In the genomic region with DNA sequence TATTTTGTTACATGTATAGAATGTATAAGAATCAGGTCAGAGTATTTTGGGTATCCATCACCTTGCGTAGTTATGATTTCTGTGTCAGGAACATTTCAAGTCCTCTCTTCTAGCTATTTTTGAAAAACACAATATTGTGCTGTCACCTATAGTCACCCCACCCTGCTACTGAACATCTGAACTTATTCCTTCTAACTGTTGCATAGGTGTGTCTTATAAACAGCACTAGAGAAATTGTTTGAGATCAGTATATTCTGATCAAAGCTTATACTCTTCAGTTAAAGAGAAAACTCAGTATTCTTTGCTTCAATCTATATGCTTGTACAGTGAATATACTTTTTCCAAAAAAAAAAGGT, we compare ENCODE assay signal across 15 cellular contexts.
DNase-seq lines count a peak whose midpoint lies in the region; ATAC-seq, FAIRE-seq and TF ChIP-seq lines count a peak whose summit lies in the region.
"Had no signal": no experiment of that assay in that cellular context is flagged by ENCODE, and none has a peak within 500 bp of the region (broad histone marks: within the 10 kb centered on the region; RNA-seq: fewer than 3 reads in every experiment).

No MANE protein-coding gene starts in this region.

- intact Hi-C loops in IMR-90 (cut with micrococcal nuclease), result loop anchor here (5.0 kb wide), 1 partner anchor 96 kb away; the partner anchor contains the start of gene ASH1L

- H3K4ac ChIP-seq in IMR-90 (ENCODE audit: low read depth, low read length), result 0 out of 2 replicates have a peak overlapping the region, but pooled peaks have one; percentile 23

- peaks cover 12 to 54% of the 10 kb centered on the region in 2 experiments for H3K79me1 ChIP-seq in IMR-90 (ENCODE audit: low read depth in 1 of 2, low read length in 2 of 2)

- H2BK15ac ChIP-seq in IMR-90 (ENCODE audit: low read depth, low read length), result peak overlapping the region; percentile 35; the same call in 1 of the 3 replicates

- ATAC-seq in IMR-90 (ENCODE audit: low read depth), result no peak

- H4K8ac ChIP-seq in IMR-90 (ENCODE audit: low read depth in 2 of 2, low read length in 2 of 2), result no peak overlapping the region

- H2AK9ac ChIP-seq in IMR-90 (replicated peaks; ENCODE audit: low read depth, low read length, poor library complexity), result no peak overlapping the region

- peaks cover 18% of the 10 kb centered on the region for H3K4me1 Mint-ChIP-seq in nephron

- peaks cover 4% of the 10 kb centered on the region; the same call in 1 of the 2 replicates for H4K20me1 ChIP-seq in IMR-90 (ENCODE audit: insufficient read depth, low read length)

- POLR2A ChIA-PET in IMR-90 (lab: Charles Lee; ENCODE audit: unreplicated experiment), result no interaction called here

- H3K9ac ChIP-seq in IMR-90 (ENCODE audit: low read depth, low read length), result no peak overlapping the region; the same call in 1 of the 2 replicates

- H3K9me3 Mint-ChIP-seq in nephron, result peaks cover 4% of the 10 kb centered on the region

- dilution Hi-C loops in IMR-90 (cut with HindIII; ENCODE audit: low sequenced_read_pairs, unreplicated experiment), result no loop called here

- no peak overlapping the region for H2BK20ac ChIP-seq in IMR-90 (ENCODE audit: low read depth, low read length)

- no peak for TF ChIP-seq RAD21 in IMR-90 (IDR thresholded peaks at IDR 0.05; ENCODE audit: low read length)

- H3K27me3 Mint-ChIP-seq in nephron (ENCODE audit: low read depth), result no peaks in the 10 kb centered on the region

- CTCF ChIA-PET in IMR-90 (lab: Yijun Ruan, JAX), result interaction anchor here (0.8 kb wide), 1 partner anchor 29 kb away, joined by 6 read pairs; no protein-coding TSS in a partner anchor

- no peak overlapping the region for H3K23ac ChIP-seq in IMR-90 (ENCODE audit: low read depth, low read length)

- no peak for TF ChIP-seq POLR2A in IMR-90 (IDR thresholded peaks at IDR 0.05; ENCODE audit: low read depth, low read length)

- FAIRE-seq in D721Med (lab: Jason Lieb, UNC) (peak; percentile 35), HTR-8/SVneo (lab: Jason Lieb, UNC) (no peak)

- no CpG with 5 or more reads among the region's 1 CpG for WGBS in IMR-90 (ENCODE audit: extremely low coverage in 2 of 2, insufficient read length in 1 of 2), 2 experiments

- no TSS peak for BruUV-seq in IMR-90 (replicated peaks; lab: Mats Ljungman, UMichigan)

- H3K4me2 ChIP-seq in IMR-90 (ENCODE audit: low read depth, low read length), result no peak overlapping the region

- H2BK5ac ChIP-seq in IMR-90 (ENCODE audit: low read depth, low read length, poor library complexity, severe bottlenecking), result peak overlapping the region; percentile 80

- peaks cover 3% of the 10 kb centered on the region; the same call in 1 of the 2 replicates for H3K4me1 ChIP-seq in IMR-90 (ENCODE audit: control insufficient read depth, insufficient read depth, low read length)
- H3K4me1 ChIP-seq: uterus had no signal

- peak overlapping the region in 2 of 3 experiments; percentile 26 to 66 for H3K27ac Mint-ChIP-seq in nephron

- no peak overlapping the region for H3K27ac ChIP-seq in IMR-90 (ENCODE audit: insufficient read depth, low read length)

- DNase-seq in D721Med (ENCODE audit: insufficient read length, low spot score), result no peak
- no peak for DNase-seq in IMR-90
- peak; percentile 8 for DNase-seq in astrocyte of the hippocampus (ENCODE audit: low read depth, low spot score)
- no peak for DNase-seq in NCI-H2107 treated with DMSO at 0.1 percent for 48 hours (lab: John Stamatoyannopoulos, UW; ENCODE audit: unreplicated experiment)
- DNase-seq in HTR-8/SVneo (ENCODE audit: insufficient read length, low spot score), result no peak
- DNase-seq in DMS79 treated with DMSO at 0.1 percent for 48 hours (lab: John Stamatoyannopoulos, UW), result no peak
- DNase-seq: activated CD4-positive, CD25-positive, alpha-beta regulatory T cell treated with anti-CD3 and anti-CD28 coated beads, Interleukin-2, amount 50 U/mL, for 72 hours; GDM1; left cardiac atrium; NCI-H1436; NCI-H345; retina; stimulated activated CD4-positive, alpha-beta T cell treated with anti-CD3 and anti-CD28 coated beads, Interleukin-1b, Interleukin-23, amount 100 ng/mL, for 48 hours had no signal

- no peaks in the 10 kb centered on the region for H3K27me3 ChIP-seq in IMR-90 (ENCODE audit: control insufficient read depth, insufficient read depth, low read length)
- H3K27me3 ChIP-seq: uterus had no signal

- no peak overlapping the region for H2BK120ac ChIP-seq in IMR-90 (ENCODE audit: low read depth, low read length)

- in situ Hi-C loops in IMR-90 (cut with MboI; ENCODE audit: low sequenced_read_pairs), result no loop called here

- H4K5ac ChIP-seq in IMR-90 (ENCODE audit: low read depth, low read length), result no peak overlapping the region

- no peak overlapping the region for H3K56ac ChIP-seq in IMR-90 (ENCODE audit: extremely low read depth, insufficient read depth, low read length)

- H3K9me3 ChIP-seq in IMR-90 (ENCODE audit: control insufficient read depth, insufficient read depth, low read length), result no peaks in the 10 kb centered on the region
- H3K9me3 ChIP-seq: uterus had no signal

- H2AK5ac ChIP-seq in IMR-90 (ENCODE audit: low read depth, low read length), result no peak overlapping the region

- H3K14ac ChIP-seq in IMR-90 (replicated peaks; ENCODE audit: low read depth, low read length), result 0 out of 2 replicates have a peak overlapping the region, but pooled peaks have one; percentile 39

- peaks cover 4% of the 10 kb centered on the region for H3K36me3 ChIP-seq in IMR-90 (ENCODE audit: control insufficient read depth, insufficient read depth, low read length)
- H3K36me3 ChIP-seq: uterus had no signal

- no peak overlapping the region for H3K4me3 Mint-ChIP-seq in nephron

- no peak overlapping the region for H2AFZ ChIP-seq in IMR-90 (replicated peaks; ENCODE audit: low read length, poor library complexity)

- no peak overlapping the region for H3K4me3 ChIP-seq in IMR-90 (ENCODE audit: insufficient read depth, low read depth, low read length)
- H3K4me3 ChIP-seq: uterus had no signal

- H3K18ac ChIP-seq in IMR-90 (ENCODE audit: low read depth, low read length), result no peak overlapping the region

- no peaks in the 10 kb centered on the region; the same call in 1 of the 2 replicates for H3K9me1 ChIP-seq in IMR-90 (ENCODE audit: insufficient read depth, low read length)

- H4K91ac ChIP-seq in IMR-90 (ENCODE audit: insufficient read depth, low read depth, low read length), result no peak overlapping the region

- peaks cover 44% of the 10 kb centered on the region for H3K36me3 Mint-ChIP-seq in nephron (ENCODE audit: low read depth)

- TF ChIP-seq CTCF in D721Med (IDR thresholded peaks at IDR 0.05; ENCODE audit: insufficient read depth, missing control alignments) (no peak), IMR-90 (conservative IDR thresholded peaks at IDR 0.05; ENCODE audit: low read depth, low read length) (no peak), nephron (IDR thresholded peaks at IDR 0.05; ENCODE audit: unreplicated experiment in 3 of 3) (no peak)

TF ChIP-seq in IMR-90, 13 proteins besides CTCF, POLR2A, EP300 and RAD21:
- TF ChIP-seq MAZ (IDR thresholded peaks at IDR 0.05; ENCODE audit: borderline replicate concordance, low read depth, low read length) (no peak), CHD1 (IDR thresholded peaks at IDR 0.05; ENCODE audit: low read depth, low read length) (no peak), CEBPB (IDR thresholded peaks at IDR 0.05; ENCODE audit: low read depth, low read length) (no peak), FOS (IDR thresholded peaks at IDR 0.05; ENCODE audit: low read depth, low read length) (no peak), NFE2L2 (IDR thresholded peaks at IDR 0.05; ENCODE audit: low read depth, low read length) (no peak), RCOR1 (IDR thresholded peaks at IDR 0.05; ENCODE audit: insufficient replicate concordance, low read length) (no peak), BHLHE40 (IDR thresholded peaks at IDR 0.05; ENCODE audit: low read depth, low read length) (no peak), MAFK (IDR thresholded peaks at IDR 0.05; ENCODE audit: low read depth, low read length) (no peak), SMC3 (IDR thresholded peaks at IDR 0.05; ENCODE audit: low read depth, low read length) (no peak), MXI1 (IDR thresholded peaks at IDR 0.05; ENCODE audit: borderline replicate concordance, low read depth, low read length) (no peak), RFX5 (IDR thresholded peaks at IDR 0.05; ENCODE audit: low read depth, low read length) (no peak), USF2 (IDR thresholded peaks at IDR 0.05; ENCODE audit: low read depth, low read length) (no peak)
- TF ChIP-seq, protein P1, sequence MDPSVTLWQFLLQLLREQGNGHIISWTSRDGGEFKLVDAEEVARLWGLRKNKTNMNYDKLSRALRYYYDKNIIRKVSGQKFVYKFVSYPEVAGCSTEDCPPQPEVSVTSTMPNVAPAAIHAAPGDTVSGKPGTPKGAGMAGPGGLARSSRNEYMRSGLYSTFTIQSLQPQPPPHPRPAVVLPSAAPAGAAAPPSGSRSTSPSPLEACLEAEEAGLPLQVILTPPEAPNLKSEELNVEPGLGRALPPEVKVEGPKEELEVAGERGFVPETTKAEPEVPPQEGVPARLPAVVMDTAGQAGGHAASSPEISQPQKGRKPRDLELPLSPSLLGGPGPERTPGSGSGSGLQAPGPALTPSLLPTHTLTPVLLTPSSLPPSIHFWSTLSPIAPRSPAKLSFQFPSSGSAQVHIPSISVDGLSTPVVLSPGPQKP (IDR thresholded peaks at IDR 0.05; ENCODE audit: borderline replicate concordance, low read depth, low read length), result no peak
